ENCODE assay signal across 14 cellular contexts in genomic region chr12:9794484-9795063, GRCh38. TPM values are rescaled to one million over a fixed set of nuclear protein-coding genes. Genes with fewer than 3 reads are reported as not detected.
A peak's percentile ranks its signal among the peaks of the same experiment; 100 is the strongest.
DNase-seq lines count a peak whose midpoint lies in the region; ATAC-seq and TF ChIP-seq lines count a peak whose summit lies in the region.
"Had no signal": no experiment of that assay in that cellular context is flagged by ENCODE, and none has a peak within 500 bp of the region (broad histone marks: within the 10 kb centered on the region; RNA-seq: fewer than 3 reads in every experiment).

No MANE protein-coding gene starts in this region.

- ATAC-seq in HG02610 (IDR thresholded peaks at IDR 0.05; ENCODE audit: unreplicated experiment) (peak; percentile 48), body of pancreas (no peak)
- peak; percentile 54 for ATAC-seq in activated CD8-positive, alpha-beta T cell treated with anti-CD3 and anti-CD28 coated beads for 36 hours
- ATAC-seq: left lobe of liver had no signal

- H3K36me3 Mint-ChIP-seq in activated CD8-positive, alpha-beta T cell treated with anti-CD3 and anti-CD28 coated beads for 36 hours (ENCODE audit: low read depth), result peaks cover 2% of the 10 kb centered on the region

- TF ChIP-seq CTCF in activated CD8-positive, alpha-beta T cell treated with anti-CD3 and anti-CD28 coated beads for 36 hours (IDR thresholded peaks at IDR 0.05), result no peak
- TF ChIP-seq CTCF in neutrophil (IDR thresholded peaks at IDR 0.05) (no peak), body of pancreas (IDR thresholded peaks at IDR 0.05) (no peak)

- TF ChIP-seq POLR2A in body of pancreas (IDR thresholded peaks at IDR 0.05), result no peak

- H3K4me1 ChIP-seq in neutrophil (ENCODE audit: control insufficient read depth in 1 of 2, insufficient read depth in 1 of 2, low read depth in 1 of 2, low read length in 1 of 2) (peaks cover 16 to 19% of the 10 kb centered on the region in 2 experiments), body of pancreas (no peaks in the 10 kb centered on the region)

- peaks cover 71% of the 10 kb centered on the region for H3K4me1 Mint-ChIP-seq in activated CD8-positive, alpha-beta T cell treated with anti-CD3 and anti-CD28 coated beads for 36 hours (ENCODE audit: low read depth)

- H3K9me3 ChIP-seq in neutrophil, result no peaks in the 10 kb centered on the region
- H3K9me3 ChIP-seq in body of pancreas, result no peaks in the 10 kb centered on the region

- peak overlapping the region; percentile 86 for H3K27ac Mint-ChIP-seq in activated CD8-positive, alpha-beta T cell treated with anti-CD3 and anti-CD28 coated beads for 36 hours

- WGBS in body of pancreas, 2 donors, result 51 to 70% methylated on average over 2 of the region's 2 CpGs

- H3K27ac ChIP-seq in neutrophil (peak overlapping the region; percentile 48), body of pancreas (no peak overlapping the region)
- H3K27ac ChIP-seq: GM23248 had no signal

- peaks cover 8% of the 10 kb centered on the region for H3K9me3 Mint-ChIP-seq in activated CD8-positive, alpha-beta T cell treated with anti-CD3 and anti-CD28 coated beads for 36 hours

- H3K4me3 Mint-ChIP-seq in activated CD8-positive, alpha-beta T cell treated with anti-CD3 and anti-CD28 coated beads for 36 hours, result peak overlapping the region; percentile 74

- peak; percentile 22 for DNase-seq in NCI-H1105 treated with DMSO at 0.1 percent for 48 hours (lab: John Stamatoyannopoulos, UW)
- no peak for DNase-seq in NCI-H1105 (lab: John Stamatoyannopoulos, UW)
- DNase-seq in activated CD8-positive, alpha-beta T cell treated with anti-CD3 and anti-CD28 coated beads for 36 hours, result no peak
- DNase-seq in NCI-H774 (lab: John Stamatoyannopoulos, UW), result no peak
- DNase-seq in body of pancreas, result no peak
- DNase-seq in NCI-H1930 (lab: John Stamatoyannopoulos, UW), result no peak
- DNase-seq: 8988T; activated CD4-positive, CD25-positive, alpha-beta regulatory T cell; GM23248 had no signal

- no peaks in the 10 kb centered on the region for H3K27me3 Mint-ChIP-seq in activated CD8-positive, alpha-beta T cell treated with anti-CD3 and anti-CD28 coated beads for 36 hours

- CTCF ChIA-PET in activated CD8-positive, alpha-beta T cell treated with anti-CD3 and anti-CD28 coated beads for 36 hours (lab: Charles Lee), result interaction anchor here (10.7 kb wide), 1 partner anchor 43 kb away, joined by 791 read pairs; the partner anchor contains the start of gene CD69

- intact Hi-C loops in activated CD8-positive, alpha-beta T cell treated with anti-CD3 and anti-CD28 coated beads for 36 hours (cut with micrococcal nuclease), result loop anchor here (1.0 to 5.0 kb wide), 3 partner anchors 33 to 142 kb away; partner anchors contain the start of gene CLEC2B
- intact Hi-C loops in body of pancreas (cut with DNase I), result no loop called here

- POLR2A ChIA-PET in activated CD8-positive, alpha-beta T cell treated with anti-CD3 and anti-CD28 coated beads for 36 hours (lab: Charles Lee), result interaction anchor here (0.7 to 10.2 kb wide), 12 partner anchors 17 to 147 kb away, joined by 3 to 501 read pairs (median 4); partner anchors contain the start of genes CD69, CLEC2B and CLEC2D

- H3K27me3 ChIP-seq in neutrophil (no peaks in the 10 kb centered on the region), body of pancreas (no peaks in the 10 kb centered on the region)

- H3K36me3 ChIP-seq in neutrophil (no peaks in the 10 kb centered on the region), body of pancreas (replicated peaks in 1 of 2; ENCODE audit: insufficient read depth in 1 of 2, low read depth in 2 of 2) (no peaks in the 10 kb centered on the region)

- H3K4me3 ChIP-seq in neutrophil (ENCODE audit: low read depth in 1 of 2, low read length in 1 of 2), result no peak overlapping the region
- H3K4me3 ChIP-seq in body of pancreas, result no peak overlapping the region
- H3K4me3 ChIP-seq: GM23248 had no signal

RNA-seq across cellular contexts. Expression of gene KLRF1, which starts 32.7 kb away (rescaled TPM):
- not detected for total RNA-seq in activated CD8-positive, alpha-beta T cell treated with anti-CD3 and anti-CD28 coated beads for 36 hours
- not detected for total RNA-seq in body of pancreas
- total RNA-seq: Daoy, GM23248, left lobe of liver, osteocyte had no signal

RNA-seq across cellular contexts. Expression of gene CD69, which starts 33.9 kb away (rescaled TPM):
- total RNA-seq in activated CD8-positive, alpha-beta T cell treated with anti-CD3 and anti-CD28 coated beads for 36 hours, result 100 to 1,000 TPM; 166 to 174 TPM
- total RNA-seq in body of pancreas, result 1 to 10 TPM; 3.1 to 4.0 TPM
- total RNA-seq: GM23248, osteocyte had no signal

Comparison
In these comparisons a context has a peak if more than half of its experiments do, and no peak if none do; other contexts are left out.
1. RNA of gene CD69, which starts 33.9 kb away (total RNA-seq): 166 to 174 TPM in activated CD8-positive, alpha-beta T cell treated with anti-CD3 and anti-CD28 coated beads for 36 hours; 3.1 to 4.0 TPM in body of pancreas; every median in the first group is over 10 times any median in the second.